19 cellular contexts compared by ENCODE assay signal in the genomic region with DNA sequence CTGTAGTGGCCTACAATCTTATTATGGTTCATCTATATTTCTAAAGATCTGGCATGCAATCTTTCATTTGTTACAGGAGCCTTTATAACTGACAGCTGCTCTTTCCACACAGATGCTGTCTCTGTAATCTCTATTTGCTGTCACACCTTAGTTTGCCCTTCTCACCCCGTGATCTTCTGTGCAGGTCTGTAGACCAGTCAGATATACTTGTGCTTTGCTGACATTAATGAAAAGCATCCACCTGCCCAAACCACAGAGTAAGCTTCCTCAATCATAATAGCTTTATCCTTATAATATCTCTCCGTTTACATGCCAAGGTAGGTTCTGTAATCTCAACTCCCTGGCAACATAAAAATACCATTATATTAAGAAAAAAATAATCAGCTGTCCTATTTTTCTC.
DNase-seq lines count a peak whose midpoint lies in the region; ATAC-seq and FAIRE-seq lines count a peak whose summit lies in the region.
"Had no signal": no experiment of that assay in that cellular context is flagged by ENCODE, and none has a peak within 500 bp of the region (broad histone marks: within the 10 kb centered on the region; RNA-seq: fewer than 3 reads in every experiment).

No MANE protein-coding gene starts in this region.

- ATAC-seq in left lobe of liver, result peak; percentile 43
- no peak for ATAC-seq in HG02678 (IDR thresholded peaks at IDR 0.05; ENCODE audit: unreplicated experiment)

- FAIRE-seq in GM19239 (lab: Jason Lieb, UNC), result no peak
- FAIRE-seq: GM12891, GM18507 had no signal

- DNase-seq in COLO668 (lab: John Stamatoyannopoulos, UW; ENCODE audit: unreplicated experiment), result peak; percentile 49
- peak; percentile 28 for DNase-seq in DMS153 (lab: John Stamatoyannopoulos, UW)
- peak; percentile 79 for DNase-seq in NCI-H748 (lab: John Stamatoyannopoulos, UW; ENCODE audit: unreplicated experiment)
- DNase-seq in left lobe of liver (ENCODE audit: low spot score), result no peak
- no peak for DNase-seq in GM19239 (ENCODE audit: insufficient read length, low spot score)
- no peak for DNase-seq in pons (ENCODE audit: low spot score)
- DNase-seq: ACHN; C1 segment of cervical spinal cord; CD8-positive, alpha-beta memory T cell; EL; GOT3; KBM-7; NCI-H187 treated with DMSO at 0.1 percent for 48 hours; NCI-H446 treated with DMSO at 0.1 percent for 48 hours; NCI-H69; PC-9 had no signal

Comparison
In these comparisons a context has a peak if more than half of its experiments do, and no peak if none do; other contexts are left out.
1. DNase-seq: peak in COLO668 (single experiment), DMS153 (single experiment) and NCI-H748 (single experiment); none in left lobe of liver (single experiment), GM19239 (single experiment) and pons (single experiment).